20 cellular contexts compared by ENCODE assay signal in genomic region chr4:126800723-126801191, GRCh38.
A peak's percentile ranks its signal among the peaks of the same experiment; 100 is the strongest.
DNase-seq lines count a peak whose midpoint lies in the region; ATAC-seq, FAIRE-seq and TF ChIP-seq lines count a peak whose summit lies in the region.
"Had no signal": no experiment of that assay in that cellular context is flagged by ENCODE, and none has a peak within 500 bp of the region (broad histone marks: within the 10 kb centered on the region; RNA-seq: fewer than 3 reads in every experiment).

No MANE protein-coding gene starts in this region.

- H3K23ac ChIP-seq in IMR-90 (ENCODE audit: low read depth, low read length), result no peak overlapping the region

- no peak overlapping the region for H2BK15ac ChIP-seq in IMR-90 (ENCODE audit: low read depth, low read length)

- CTCF ChIA-PET in IMR-90 (lab: Yijun Ruan, JAX) (interaction anchor here (0.7 kb wide), 1 partner anchor 11 kb away, joined by 4 read pairs; no protein-coding TSS in a partner anchor), K562 (lab: Yijun Ruan, JAX; ENCODE audit: low intra/inter-chr PET ratio) (no interaction called here)

- in situ Hi-C loops in IMR-90 (cut with MboI; ENCODE audit: low sequenced_read_pairs), result no loop called here
- in situ Hi-C loops in K562 (cut with MboI), result no loop called here
- in situ Hi-C loops in G401 (cut with HindIII; ENCODE audit: low sequenced_read_pairs), result no loop called here

- H3K56ac ChIP-seq in IMR-90 (ENCODE audit: extremely low read depth, insufficient read depth, low read length), result no peak overlapping the region

- H3K4me3 ChIP-seq in IMR-90 (ENCODE audit: insufficient read depth, low read depth, low read length) (no peak overlapping the region), K562 (no peak overlapping the region), neuron (ENCODE audit: low read length) (no peak overlapping the region), MG63 (no peak overlapping the region)

- H3K4ac ChIP-seq in IMR-90 (ENCODE audit: low read depth, low read length), result no peak overlapping the region

- H2BK120ac ChIP-seq in IMR-90 (ENCODE audit: low read depth, low read length), result no peak overlapping the region

- POLR2A ChIA-PET in IMR-90 (lab: Charles Lee; ENCODE audit: unreplicated experiment) (no interaction called here), K562 (lab: Yijun Ruan, JAX) (no interaction called here)

- H2AFZ ChIP-seq in IMR-90 (replicated peaks; ENCODE audit: low read length, poor library complexity) (no peak overlapping the region), K562 (ENCODE audit: low read depth, low read length) (peak overlapping the region; percentile 44; the same call in 1 of the 2 replicates), neuron (ENCODE audit: low read depth, low read length) (peak overlapping the region; percentile 24)

- ATAC-seq in IMR-90 (ENCODE audit: low read depth) (no peak), K562 (peak; percentile 10; the same call in 2 of the 3 replicates)
- ATAC-seq: HCT116 had no signal

- BruUV-seq in IMR-90 (replicated peaks; lab: Mats Ljungman, UMichigan), result no TSS peak
- no TSS peak for BruUV-seq in K562 (replicated peaks; lab: Mats Ljungman, UMichigan)

- H3K9ac ChIP-seq in IMR-90 (ENCODE audit: low read depth, low read length) (no peak overlapping the region), K562 (ENCODE audit: insufficient read depth in 1 of 2, low read depth in 2 of 2, low read length in 2 of 2) (no peak overlapping the region)

- no peaks in the 10 kb centered on the region for H3K9me3 ChIP-seq in IMR-90 (ENCODE audit: control insufficient read depth, insufficient read depth, low read length)
- H3K9me3 ChIP-seq in K562 (replicated peaks; ENCODE audit: control insufficient read depth, insufficient read depth, low read depth, low read length), result no peaks in the 10 kb centered on the region
- no peaks in the 10 kb centered on the region for H3K9me3 ChIP-seq in neuron (ENCODE audit: low read length)
- no peaks in the 10 kb centered on the region for H3K9me3 ChIP-seq in MG63
- H3K9me3 ChIP-seq: BE2C, Caco-2 had no signal

- no peak overlapping the region for H3K4me2 ChIP-seq in IMR-90 (ENCODE audit: low read depth, low read length)
- 0 out of 2 replicates have a peak overlapping the region, but pooled peaks have one; percentile 4 for H3K4me2 ChIP-seq in K562 (ENCODE audit: insufficient read depth, low read length)

- dilution Hi-C loops in IMR-90 (cut with HindIII; ENCODE audit: low sequenced_read_pairs, unreplicated experiment), result no loop called here

- H3K4me1 ChIP-seq in IMR-90 (ENCODE audit: control insufficient read depth, insufficient read depth, low read length), result peaks cover 5% of the 10 kb centered on the region
- no peaks in the 10 kb centered on the region; a peak in 2 of 5 replicates for H3K4me1 ChIP-seq in K562 (replicated peaks in 1 of 2; ENCODE audit: control insufficient read depth in 2 of 2, insufficient read depth in 2 of 2, low read length in 2 of 2)
- H3K4me1 ChIP-seq in neuron (ENCODE audit: insufficient read depth, low read length), result peaks cover 3% of the 10 kb centered on the region
- H3K4me1 ChIP-seq: BE2C, Caco-2 had no signal

- no peak overlapping the region for H2BK20ac ChIP-seq in IMR-90 (ENCODE audit: low read depth, low read length)

- H3K14ac ChIP-seq in IMR-90 (replicated peaks; ENCODE audit: low read depth, low read length), result no peak overlapping the region

- H2BK5ac ChIP-seq in IMR-90 (ENCODE audit: low read depth, low read length, poor library complexity, severe bottlenecking), result no peak overlapping the region

- H3K36me3 ChIP-seq in IMR-90 (ENCODE audit: control insufficient read depth, insufficient read depth, low read length) (no peaks in the 10 kb centered on the region), K562 (ENCODE audit: control insufficient read depth, insufficient read depth, low read length) (peaks cover 19% of the 10 kb centered on the region), neuron (ENCODE audit: insufficient read depth, low read length) (no peaks in the 10 kb centered on the region), MG63 (no peaks in the 10 kb centered on the region)
- H3K36me3 ChIP-seq: BE2C had no signal

- peak overlapping the region; percentile 70; the same call in 1 of the 2 replicates for H3K18ac ChIP-seq in IMR-90 (ENCODE audit: low read depth, low read length)

- no peaks in the 10 kb centered on the region for H3K9me1 ChIP-seq in IMR-90 (ENCODE audit: insufficient read depth, low read length)
- no peaks in the 10 kb centered on the region for H3K9me1 ChIP-seq in K562 (ENCODE audit: control insufficient read depth, insufficient read depth, low read length)

- no peak overlapping the region for H4K8ac ChIP-seq in IMR-90 (ENCODE audit: low read depth in 2 of 2, low read length in 2 of 2)

- H3K27me3 ChIP-seq in IMR-90 (ENCODE audit: control insufficient read depth, insufficient read depth, low read length) (no peaks in the 10 kb centered on the region), K562 (ENCODE audit: control insufficient read depth in 2 of 2, insufficient read depth in 2 of 2, low read length in 2 of 2) (no peaks in the 10 kb centered on the region), neuron (ENCODE audit: insufficient read depth, low read length) (no peaks in the 10 kb centered on the region), MG63 (no peaks in the 10 kb centered on the region)
- H3K27me3 ChIP-seq: BE2C had no signal

- peaks cover 48% of the 10 kb centered on the region for H3K79me2 ChIP-seq in K562 (ENCODE audit: control insufficient read depth, insufficient read depth, low read length)

- no peak for TF ChIP-seq RAD21 in IMR-90 (IDR thresholded peaks at IDR 0.05; ENCODE audit: low read length)
- TF ChIP-seq RAD21 in K562 (CRISPR knock-in tag; conservative IDR thresholded peaks at IDR 0.05 in 1 of 2, IDR thresholded peaks at IDR 0.05 in 1 of 2), result no peak

- H3K79me1 ChIP-seq in IMR-90 (ENCODE audit: low read depth in 1 of 2, low read length in 2 of 2), result no peaks in the 10 kb centered on the region

- no peak for TF ChIP-seq EP300 in K562 (IDR thresholded peaks at IDR 0.05; ENCODE audit: low read length)

- H2AK9ac ChIP-seq in IMR-90 (replicated peaks; ENCODE audit: low read depth, low read length, poor library complexity), result no peak overlapping the region

- DNase-seq in DMS 273 (lab: John Stamatoyannopoulos, UW; ENCODE audit: unreplicated experiment) (peak; percentile 19), DMS 273 treated with DMSO at 0.1 percent for 48 hours (lab: John Stamatoyannopoulos, UW) (no peak), IMR-90 (no peak), K562 (ENCODE audit: extremely low read depth in 1 of 4, low spot score in 3 of 4) (no peak), DMS79 treated with DMSO at 0.1 percent for 48 hours (lab: John Stamatoyannopoulos, UW) (no peak), MG63 (no peak), G401 (ENCODE audit: low spot score) (no peak)
- DNase-seq: BE2C; Caco-2; CD4-positive, alpha-beta T cell; NCI-H1417 treated with DMSO at 0.1 percent for 48 hours; NCI-H1930; NCI-H69; SHP77 had no signal

- FAIRE-seq in K562 (lab: Jason Lieb, UNC), result peak; percentile 29
- FAIRE-seq: GM12892, GM18507, RCC 7860 had no signal

- intact Hi-C loops in IMR-90 (cut with micrococcal nuclease) (no loop called here), K562 (cut with micrococcal nuclease) (no loop called here)

- WGBS in IMR-90 (ENCODE audit: extremely low coverage in 2 of 2, insufficient read length in 1 of 2), 2 experiments, result no CpG with 5 or more reads among the region's 5 CpGs
- WGBS in K562 (ENCODE audit: insufficient coverage, low coverage, missing lambda C conversion rate), result 34% methylated on average over 5 of the region's 5 CpGs

- TF ChIP-seq POLR2A in IMR-90 (IDR thresholded peaks at IDR 0.05; ENCODE audit: low read depth, low read length), result no peak
- no peak for TF ChIP-seq POLR2A in K562 (conservative IDR thresholded peaks at IDR 0.05)

- TF ChIP-seq CTCF in IMR-90 (conservative IDR thresholded peaks at IDR 0.05; ENCODE audit: low read depth, low read length) (no peak), K562 (IDR thresholded peaks at IDR 0.05 in 2 of 3, conservative IDR thresholded peaks at IDR 0.05 in 1 of 3; ENCODE audit: insufficient read depth in 2 of 3, low read depth in 1 of 3, low read length in 3 of 3) (no peak)

- no peak overlapping the region for H4K91ac ChIP-seq in IMR-90 (ENCODE audit: insufficient read depth, low read depth, low read length)

- H2AK5ac ChIP-seq in IMR-90 (ENCODE audit: low read depth, low read length), result no peak overlapping the region

- H3K27ac ChIP-seq in IMR-90 (ENCODE audit: insufficient read depth, low read length) (no peak overlapping the region), K562 (ENCODE audit: extremely low read depth, low read depth, low read length) (peak overlapping the region; percentile 37; the same call in 1 of the 3 replicates)
- H3K27ac ChIP-seq: 22Rv1 had no signal

- no peak overlapping the region for H4K5ac ChIP-seq in IMR-90 (ENCODE audit: low read depth, low read length)

- H4K20me1 ChIP-seq in IMR-90 (ENCODE audit: insufficient read depth, low read length) (no peaks in the 10 kb centered on the region), K562 (replicated peaks; ENCODE audit: control insufficient read depth, insufficient read depth, low read length) (no peaks in the 10 kb centered on the region)

TF ChIP-seq in IMR-90, 13 proteins besides CTCF, POLR2A, EP300 and RAD21 (continues in another document):
- TF ChIP-seq RCOR1 (IDR thresholded peaks at IDR 0.05; ENCODE audit: insufficient replicate concordance, low read length), result no peak
- no peak for TF ChIP-seq NFE2L2 (IDR thresholded peaks at IDR 0.05; ENCODE audit: low read depth, low read length)
- TF ChIP-seq CHD1 (IDR thresholded peaks at IDR 0.05; ENCODE audit: low read depth, low read length), result no peak
- no peak for TF ChIP-seq MXI1 (IDR thresholded peaks at IDR 0.05; ENCODE audit: borderline replicate concordance, low read depth, low read length)
- TF ChIP-seq MAFK (IDR thresholded peaks at IDR 0.05; ENCODE audit: low read depth, low read length), result no peak
- no peak for TF ChIP-seq CEBPB (IDR thresholded peaks at IDR 0.05; ENCODE audit: low read depth, low read length)
